In genomic region chr7:158650821-158651225, GRCh38 we compare ENCODE assay signal across 13 cellular contexts. TPM values are rescaled to one million over a fixed set of nuclear protein-coding genes. Genes with fewer than 3 reads are reported as not detected.
A peak's percentile ranks its signal among the peaks of the same experiment; 100 is the strongest.
DNase-seq lines count a peak whose midpoint lies in the region; ATAC-seq, FAIRE-seq and TF ChIP-seq lines count a peak whose summit lies in the region.
"Had no signal": no experiment of that assay in that cellular context is flagged by ENCODE, and none has a peak within 500 bp of the region (broad histone marks: within the 10 kb centered on the region; RNA-seq: fewer than 3 reads in every experiment).

No MANE protein-coding gene starts in this region.

- in situ Hi-C loops in IMR-90 (cut with MboI; ENCODE audit: low sequenced_read_pairs), result no loop called here

- DNase-seq in Caco-2 (no peak), IMR-90 (peak; percentile 66), bronchial epithelial cell (ENCODE audit: low read depth) (peak; percentile 32), omental fat pad (ENCODE audit: low spot score) (peak; percentile 41), frontal cortex (ENCODE audit: low spot score in 2 of 2) (no peak)
- DNase-seq in central memory CD4-positive, alpha-beta T cell, result no peak
- DNase-seq: activated CD4-positive, alpha-beta T cell treated with anti-CD3 and anti-CD28 coated beads, Interleukin-2, amount 50 U/mL, for 4 hours; anterior cingulate cortex; NCI-H1092; spleen had no signal

- no peaks in the 10 kb centered on the region for H3K27me3 ChIP-seq in Caco-2 (replicated peaks; ENCODE audit: control insufficient read depth, insufficient read depth, low read length)
- no peaks in the 10 kb centered on the region for H3K27me3 ChIP-seq in IMR-90 (ENCODE audit: control insufficient read depth, insufficient read depth, low read length)
- no peaks in the 10 kb centered on the region for H3K27me3 ChIP-seq in bronchial epithelial cell (ENCODE audit: control insufficient read depth, insufficient read depth, low read length)
- H3K27me3 ChIP-seq: spleen had no signal

- H2AK9ac ChIP-seq in IMR-90 (replicated peaks; ENCODE audit: low read depth, low read length, poor library complexity), result no peak overlapping the region

- peaks cover 18 to 41% of the 10 kb centered on the region in 2 experiments for H3K79me1 ChIP-seq in IMR-90 (ENCODE audit: low read depth in 1 of 2, low read length in 2 of 2)

- BruUV-seq in Caco-2 (replicated peaks; lab: Mats Ljungman, UMichigan), result no TSS peak
- BruUV-seq in IMR-90 (replicated peaks; lab: Mats Ljungman, UMichigan), result no TSS peak

- peak overlapping the region; percentile 82 for H3K27ac Mint-ChIP-seq in Caco-2 (ENCODE audit: unreplicated experiment)

- ATAC-seq in IMR-90 (ENCODE audit: low read depth), result peak; percentile 80
- ATAC-seq in omental fat pad (ENCODE audit: low FRiP score), result peak; percentile 84
- ATAC-seq in HG02588 (IDR thresholded peaks at IDR 0.05; ENCODE audit: unreplicated experiment), result no peak
- ATAC-seq in GM21737 (IDR thresholded peaks at IDR 0.05; ENCODE audit: unreplicated experiment), result no peak

- dilution Hi-C loops in IMR-90 (cut with HindIII; ENCODE audit: low sequenced_read_pairs, unreplicated experiment), result no loop called here

- no peak overlapping the region for H3K4me3 Mint-ChIP-seq in Caco-2 (ENCODE audit: unreplicated experiment)

- H3K27ac ChIP-seq in IMR-90 (ENCODE audit: insufficient read depth, low read length), result peak overlapping the region; percentile 75
- H3K27ac ChIP-seq: spleen had no signal

- H2BK20ac ChIP-seq in IMR-90 (ENCODE audit: low read depth, low read length), result peak overlapping the region; percentile 74

- peak overlapping the region; percentile 65 for H4K5ac ChIP-seq in IMR-90 (ENCODE audit: low read depth, low read length)

- H3K27me3 Mint-ChIP-seq in Caco-2 (ENCODE audit: insufficient read depth, unreplicated experiment), result no peaks in the 10 kb centered on the region

- H3K14ac ChIP-seq in IMR-90 (replicated peaks; ENCODE audit: low read depth, low read length), result peak overlapping the region; percentile 20

- peak overlapping the region; percentile 59 for H4K91ac ChIP-seq in IMR-90 (ENCODE audit: insufficient read depth, low read depth, low read length)

- peak overlapping the region; percentile 5; the same call in 1 of the 2 replicates for H3K56ac ChIP-seq in IMR-90 (ENCODE audit: extremely low read depth, insufficient read depth, low read length)

- H2BK120ac ChIP-seq in IMR-90 (ENCODE audit: low read depth, low read length), result peak overlapping the region; percentile 79

- TF ChIP-seq CTCF in Caco-2 (IDR thresholded peaks at IDR 0.05; ENCODE audit: insufficient read depth in 1 of 2, low read depth in 1 of 2, low read length in 1 of 2, severe bottlenecking in 1 of 2, unreplicated experiment in 1 of 2), result no peak
- no peak for TF ChIP-seq CTCF in IMR-90 (conservative IDR thresholded peaks at IDR 0.05; ENCODE audit: low read depth, low read length)
- TF ChIP-seq CTCF in bronchial epithelial cell (IDR thresholded peaks at IDR 0.05; ENCODE audit: insufficient read depth, low read length, severe bottlenecking), result no peak
- no peak for TF ChIP-seq CTCF in omental fat pad (IDR thresholded peaks at IDR 0.05)

- no peak for TF ChIP-seq RAD21 in IMR-90 (IDR thresholded peaks at IDR 0.05; ENCODE audit: low read length)

- WGBS in IMR-90 (ENCODE audit: extremely low coverage in 2 of 2, insufficient read length in 1 of 2), 2 experiments, result 87% methylated on average over 2 of the region's 7 CpGs; no CpG with 5 or more reads in 1 of the 2 experiments

- peak overlapping the region; percentile 85 for H2BK15ac ChIP-seq in IMR-90 (ENCODE audit: low read depth, low read length)

- no peak overlapping the region for H2AFZ ChIP-seq in IMR-90 (replicated peaks; ENCODE audit: low read length, poor library complexity)

- H3K4me1 ChIP-seq in Caco-2 (peaks cover 39% of the 10 kb centered on the region), IMR-90 (ENCODE audit: control insufficient read depth, insufficient read depth, low read length) (peaks cover 18% of the 10 kb centered on the region)
- H3K4me1 ChIP-seq: spleen had no signal

- peaks cover 8% of the 10 kb centered on the region for H3K9me3 Mint-ChIP-seq in Caco-2 (ENCODE audit: unreplicated experiment)

- peak overlapping the region; percentile 24 to 78 for H4K8ac ChIP-seq in IMR-90 (ENCODE audit: low read depth in 2 of 2, low read length in 2 of 2)

- H4K20me1 ChIP-seq in IMR-90 (ENCODE audit: insufficient read depth, low read length), result no peaks in the 10 kb centered on the region

- peaks cover 17% of the 10 kb centered on the region for H3K9me1 ChIP-seq in IMR-90 (ENCODE audit: insufficient read depth, low read length)

- peak overlapping the region; percentile 23; the same call in 1 of the 2 replicates for H3K23ac ChIP-seq in IMR-90 (ENCODE audit: low read depth, low read length)

- CTCF ChIA-PET in Caco-2 (lab: Charles Lee), result no interaction called here
- CTCF ChIA-PET in IMR-90 (lab: Yijun Ruan, JAX), result interaction anchor here (0.6 to 1.9 kb wide), 2 partner anchors 23 to 326 kb away, joined by 3 to 4 read pairs; no protein-coding TSS in a partner anchor

- H3K9me3 ChIP-seq in Caco-2 (no peaks in the 10 kb centered on the region), IMR-90 (ENCODE audit: control insufficient read depth, insufficient read depth, low read length) (no peaks in the 10 kb centered on the region)
- H3K9me3 ChIP-seq: spleen had no signal

- H3K36me3 Mint-ChIP-seq in Caco-2 (ENCODE audit: insufficient read depth, unreplicated experiment), result peaks cover 62% of the 10 kb centered on the region

- FAIRE-seq in bronchial epithelial cell (lab: Jason Lieb, UNC), result no peak
- no peak for FAIRE-seq in frontal cortex (lab: Jason Lieb, UNC)
- FAIRE-seq: islet of Langerhans had no signal

- H2BK5ac ChIP-seq in IMR-90 (ENCODE audit: low read depth, low read length, poor library complexity, severe bottlenecking), result peak overlapping the region; percentile 49

- intact Hi-C loops in Caco-2 (cut with micrococcal nuclease; ENCODE audit: unreplicated experiment) (no loop called here), IMR-90 (cut with micrococcal nuclease) (loop anchor here (2.0 kb wide), 1 partner anchor 52 kb away; no protein-coding TSS in a partner anchor)

- H3K36me3 ChIP-seq in Caco-2 (ENCODE audit: control insufficient read depth, insufficient read depth, low read length) (no peaks in the 10 kb centered on the region), IMR-90 (ENCODE audit: control insufficient read depth, insufficient read depth, low read length) (peaks cover 8% of the 10 kb centered on the region), bronchial epithelial cell (ENCODE audit: control insufficient read depth, insufficient read depth, low read length) (peaks cover 1% of the 10 kb centered on the region)

- no peak for TF ChIP-seq POLR2A in IMR-90 (IDR thresholded peaks at IDR 0.05; ENCODE audit: low read depth, low read length)

- peaks cover 26% of the 10 kb centered on the region for H3K4me1 Mint-ChIP-seq in Caco-2 (ENCODE audit: low read depth, unreplicated experiment)

- H3K4me2 ChIP-seq in IMR-90 (ENCODE audit: low read depth, low read length), result no peak overlapping the region

- POLR2A ChIA-PET in Caco-2 (lab: Charles Lee), result no interaction called here
- POLR2A ChIA-PET in IMR-90 (lab: Charles Lee; ENCODE audit: unreplicated experiment), result interaction anchor here (0.6 kb wide), 1 partner anchor 1247 kb away, joined by 8 read pairs; no protein-coding TSS in a partner anchor

- H3K4me3 ChIP-seq in Caco-2 (ENCODE audit: low read depth, low read length), result no peak overlapping the region
- H3K4me3 ChIP-seq in IMR-90 (ENCODE audit: insufficient read depth, low read depth, low read length), result no peak overlapping the region
- H3K4me3 ChIP-seq in bronchial epithelial cell (ENCODE audit: low read depth, low read length), result no peak overlapping the region
- H3K4me3 ChIP-seq: spleen had no signal

- peak overlapping the region; percentile 57 for H3K4ac ChIP-seq in IMR-90 (ENCODE audit: low read depth, low read length)

- peak overlapping the region; percentile 59; the same call in 1 of the 2 replicates for H2AK5ac ChIP-seq in IMR-90 (ENCODE audit: low read depth, low read length)

- no peak overlapping the region for H3K9ac ChIP-seq in IMR-90 (ENCODE audit: low read depth, low read length)

- peak overlapping the region; percentile 78 for H3K18ac ChIP-seq in IMR-90 (ENCODE audit: low read depth, low read length)

TF ChIP-seq in IMR-90, 13 proteins besides CTCF, POLR2A, EP300 and RAD21 (continues in another document):
- TF ChIP-seq SMC3 (IDR thresholded peaks at IDR 0.05; ENCODE audit: low read depth, low read length) (no peak), NFE2L2 (IDR thresholded peaks at IDR 0.05; ENCODE audit: low read depth, low read length) (no peak), FOS (IDR thresholded peaks at IDR 0.05; ENCODE audit: low read depth, low read length) (no peak), MAFK (IDR thresholded peaks at IDR 0.05; ENCODE audit: low read depth, low read length) (no peak), RFX5 (IDR thresholded peaks at IDR 0.05; ENCODE audit: low read depth, low read length) (no peak), RCOR1 (IDR thresholded peaks at IDR 0.05; ENCODE audit: insufficient replicate concordance, low read length) (no peak), BHLHE40 (IDR thresholded peaks at IDR 0.05; ENCODE audit: low read depth, low read length) (no peak), CEBPB (IDR thresholded peaks at IDR 0.05; ENCODE audit: low read depth, low read length) (no peak), MAZ (IDR thresholded peaks at IDR 0.05; ENCODE audit: borderline replicate concordance, low read depth, low read length) (no peak), MXI1 (IDR thresholded peaks at IDR 0.05; ENCODE audit: borderline replicate concordance, low read depth, low read length) (no peak), CHD1 (IDR thresholded peaks at IDR 0.05; ENCODE audit: low read depth, low read length) (no peak)
- TF ChIP-seq, protein P1, sequence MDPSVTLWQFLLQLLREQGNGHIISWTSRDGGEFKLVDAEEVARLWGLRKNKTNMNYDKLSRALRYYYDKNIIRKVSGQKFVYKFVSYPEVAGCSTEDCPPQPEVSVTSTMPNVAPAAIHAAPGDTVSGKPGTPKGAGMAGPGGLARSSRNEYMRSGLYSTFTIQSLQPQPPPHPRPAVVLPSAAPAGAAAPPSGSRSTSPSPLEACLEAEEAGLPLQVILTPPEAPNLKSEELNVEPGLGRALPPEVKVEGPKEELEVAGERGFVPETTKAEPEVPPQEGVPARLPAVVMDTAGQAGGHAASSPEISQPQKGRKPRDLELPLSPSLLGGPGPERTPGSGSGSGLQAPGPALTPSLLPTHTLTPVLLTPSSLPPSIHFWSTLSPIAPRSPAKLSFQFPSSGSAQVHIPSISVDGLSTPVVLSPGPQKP (IDR thresholded peaks at IDR 0.05; ENCODE audit: borderline replicate concordance, low read depth, low read length), result no peak

RNA-seq across cellular contexts. Expression of gene NCAPG2, which starts 53.8 kb away (rescaled TPM):
- total RNA-seq in Caco-2 (2022), result 67.3 and 67.6 TPM in 2 replicates
- 25.8 and 31.7 TPM in 2 replicates for total RNA-seq in IMR-90 (2012; rRNA removed)
- 24.6 and 25.6 TPM in 2 replicates for polyA plus RNA-seq in IMR-90 (2012; rRNA removed)
- polyA plus RNA-seq in IMR-90 (2012; cell fraction: cytosol; rRNA removed), result 7.0 and 13.1 TPM in 2 replicates
- polyA plus RNA-seq in IMR-90 (2012; cell fraction: nucleus; rRNA removed; ENCODE audit: low replicate concordance), result 7.8 and 11.2 TPM in 2 replicates
- total RNA-seq in bronchial epithelial cell, result 3.2 and 3.5 TPM in 2 replicates
- total RNA-seq in omental fat pad, result 1 to 10 TPM; 5.0 to 9.4 (median 8.7) TPM
- total RNA-seq in frontal cortex, result 12.2 TPM

Comparison
In these comparisons a context has a peak if more than half of its experiments do, and no peak if none do; other contexts are left out.
1. DNase-seq: peak in IMR-90 (single experiment), bronchial epithelial cell (single experiment) and omental fat pad (single experiment); none in Caco-2 (0 of 2), frontal cortex (0 of 2) and central memory CD4-positive, alpha-beta T cell (single experiment).
2. ATAC-seq: peak in IMR-90 (single experiment) and omental fat pad (single experiment); none in HG02588 (single experiment) and GM21737 (single experiment).